Comparison of ENCODE assay signal across 1 cellular context in the genomic region with DNA sequence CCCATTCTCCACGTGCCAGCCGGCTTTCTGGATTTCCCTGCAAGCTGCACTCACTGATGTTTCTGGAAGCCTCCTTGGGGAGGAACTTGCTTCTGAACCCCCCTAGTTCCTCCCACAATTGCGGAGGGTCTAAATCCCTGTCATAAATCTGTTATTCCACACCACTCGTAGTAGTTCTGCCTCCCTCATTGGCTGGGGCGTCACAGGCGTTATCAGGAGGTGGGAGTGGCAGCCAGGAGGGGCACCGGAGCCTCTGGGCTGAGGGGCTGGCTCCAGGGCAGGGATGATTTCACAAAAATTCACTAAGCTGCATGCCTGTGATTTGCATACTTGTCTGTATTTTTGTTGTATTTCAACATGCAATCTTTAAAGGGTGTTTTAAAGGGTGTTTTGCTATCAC.
TF ChIP-seq lines count a peak whose summit lies in the region.

No MANE protein-coding gene starts in this region.

TF ChIP-seq in GM23338, 12 proteins besides CTCF, POLR2A, EP300 and RAD21 (continued from another document):
- TF ChIP-seq, protein P1, sequence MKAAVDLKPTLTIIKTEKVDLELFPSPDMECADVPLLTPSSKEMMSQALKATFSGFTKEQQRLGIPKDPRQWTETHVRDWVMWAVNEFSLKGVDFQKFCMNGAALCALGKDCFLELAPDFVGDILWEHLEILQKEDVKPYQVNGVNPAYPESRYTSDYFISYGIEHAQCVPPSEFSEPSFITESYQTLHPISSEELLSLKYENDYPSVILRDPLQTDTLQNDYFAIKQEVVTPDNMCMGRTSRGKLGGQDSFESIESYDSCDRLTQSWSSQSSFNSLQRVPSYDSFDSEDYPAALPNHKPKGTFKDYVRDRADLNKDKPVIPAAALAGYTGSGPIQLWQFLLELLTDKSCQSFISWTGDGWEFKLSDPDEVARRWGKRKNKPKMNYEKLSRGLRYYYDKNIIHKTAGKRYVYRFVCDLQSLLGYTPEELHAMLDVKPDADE (IDR thresholded peaks at IDR 0.05) = no peak
- TF ChIP-seq NANOG (IDR thresholded peaks at IDR 0.05; ENCODE audit: borderline replicate concordance) (no peak), EZH2 (IDR thresholded peaks at IDR 0.05; ENCODE audit: low read depth, unreplicated experiment) (no peak)
- TF ChIP-seq, protein P2, sequence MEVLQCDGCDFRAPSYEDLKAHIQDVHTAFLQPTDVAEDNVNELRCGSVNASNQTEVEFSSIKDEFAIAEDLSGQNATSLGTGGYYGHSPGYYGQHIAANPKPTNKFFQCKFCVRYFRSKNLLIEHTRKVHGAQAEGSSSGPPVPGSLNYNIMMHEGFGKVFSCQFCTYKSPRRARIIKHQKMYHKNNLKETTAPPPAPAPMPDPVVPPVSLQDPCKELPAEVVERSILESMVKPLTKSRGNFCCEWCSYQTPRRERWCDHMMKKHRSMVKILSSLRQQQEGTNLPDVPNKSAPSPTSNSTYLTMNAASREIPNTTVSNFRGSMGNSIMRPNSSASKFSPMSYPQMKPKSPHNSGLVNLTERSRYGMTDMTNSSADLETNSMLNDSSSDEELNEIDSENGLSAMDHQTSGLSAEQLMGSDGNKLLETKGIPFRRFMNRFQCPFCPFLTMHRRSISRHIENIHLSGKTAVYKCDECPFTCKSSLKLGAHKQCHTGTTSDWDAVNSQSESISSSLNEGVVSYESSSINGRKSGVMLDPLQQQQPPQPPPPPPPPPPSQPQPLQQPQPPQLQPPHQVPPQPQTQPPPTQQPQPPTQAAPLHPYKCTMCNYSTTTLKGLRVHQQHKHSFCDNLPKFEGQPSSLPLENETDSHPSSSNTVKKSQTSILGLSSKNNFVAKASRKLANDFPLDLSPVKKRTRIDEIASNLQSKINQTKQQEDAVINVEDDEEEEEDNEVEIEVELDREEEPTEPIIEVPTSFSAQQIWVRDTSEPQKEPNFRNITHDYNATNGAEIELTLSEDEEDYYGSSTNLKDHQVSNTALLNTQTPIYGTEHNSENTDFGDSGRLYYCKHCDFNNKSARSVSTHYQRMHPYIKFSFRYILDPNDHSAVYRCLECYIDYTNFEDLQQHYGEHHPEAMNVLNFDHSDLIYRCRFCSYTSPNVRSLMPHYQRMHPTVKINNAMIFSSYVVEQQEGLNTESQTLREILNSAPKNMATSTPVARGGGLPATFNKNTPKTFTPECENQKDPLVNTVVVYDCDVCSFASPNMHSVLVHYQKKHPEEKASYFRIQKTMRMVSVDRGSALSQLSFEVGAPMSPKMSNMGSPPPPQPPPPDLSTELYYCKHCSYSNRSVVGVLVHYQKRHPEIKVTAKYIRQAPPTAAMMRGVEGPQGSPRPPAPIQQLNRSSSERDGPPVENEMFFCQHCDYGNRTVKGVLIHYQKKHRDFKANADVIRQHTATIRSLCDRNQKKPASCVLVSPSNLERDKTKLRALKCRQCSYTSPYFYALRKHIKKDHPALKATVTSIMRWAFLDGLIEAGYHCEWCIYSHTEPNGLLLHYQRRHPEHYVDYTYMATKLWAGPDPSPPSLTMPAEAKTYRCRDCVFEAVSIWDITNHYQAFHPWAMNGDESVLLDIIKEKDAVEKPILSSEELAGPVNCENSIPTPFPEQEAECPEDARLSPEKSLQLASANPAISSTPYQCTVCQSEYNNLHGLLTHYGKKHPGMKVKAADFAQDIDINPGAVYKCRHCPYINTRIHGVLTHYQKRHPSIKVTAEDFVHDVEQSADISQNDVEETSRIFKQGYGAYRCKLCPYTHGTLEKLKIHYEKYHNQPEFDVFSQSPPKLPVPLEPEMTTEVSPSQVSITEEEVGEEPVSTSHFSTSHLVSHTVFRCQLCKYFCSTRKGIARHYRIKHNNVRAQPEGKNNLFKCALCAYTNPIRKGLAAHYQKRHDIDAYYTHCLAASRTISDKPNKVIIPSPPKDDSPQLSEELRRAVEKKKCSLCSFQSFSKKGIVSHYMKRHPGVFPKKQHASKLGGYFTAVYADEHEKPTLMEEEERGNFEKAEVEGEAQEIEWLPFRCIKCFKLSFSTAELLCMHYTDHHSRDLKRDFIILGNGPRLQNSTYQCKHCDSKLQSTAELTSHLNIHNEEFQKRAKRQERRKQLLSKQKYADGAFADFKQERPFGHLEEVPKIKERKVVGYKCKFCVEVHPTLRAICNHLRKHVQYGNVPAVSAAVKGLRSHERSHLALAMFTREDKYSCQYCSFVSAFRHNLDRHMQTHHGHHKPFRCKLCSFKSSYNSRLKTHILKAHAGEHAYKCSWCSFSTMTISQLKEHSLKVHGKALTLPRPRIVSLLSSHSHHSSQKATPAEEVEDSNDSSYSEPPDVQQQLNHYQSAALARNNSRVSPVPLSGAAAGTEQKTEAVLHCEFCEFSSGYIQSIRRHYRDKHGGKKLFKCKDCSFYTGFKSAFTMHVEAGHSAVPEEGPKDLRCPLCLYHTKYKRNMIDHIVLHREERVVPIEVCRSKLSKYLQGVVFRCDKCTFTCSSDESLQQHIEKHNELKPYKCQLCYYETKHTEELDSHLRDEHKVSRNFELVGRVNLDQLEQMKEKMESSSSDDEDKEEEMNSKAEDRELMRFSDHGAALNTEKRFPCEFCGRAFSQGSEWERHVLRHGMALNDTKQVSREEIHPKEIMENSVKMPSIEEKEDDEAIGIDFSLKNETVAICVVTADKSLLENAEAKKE (CRISPR knock-in tag; IDR thresholded peaks at IDR 0.05) = no peak
TF ChIP-seq in GM23338: peak in this region for 0.
